Comparison of ENCODE assay signal across 12 cellular contexts in the genomic region with DNA sequence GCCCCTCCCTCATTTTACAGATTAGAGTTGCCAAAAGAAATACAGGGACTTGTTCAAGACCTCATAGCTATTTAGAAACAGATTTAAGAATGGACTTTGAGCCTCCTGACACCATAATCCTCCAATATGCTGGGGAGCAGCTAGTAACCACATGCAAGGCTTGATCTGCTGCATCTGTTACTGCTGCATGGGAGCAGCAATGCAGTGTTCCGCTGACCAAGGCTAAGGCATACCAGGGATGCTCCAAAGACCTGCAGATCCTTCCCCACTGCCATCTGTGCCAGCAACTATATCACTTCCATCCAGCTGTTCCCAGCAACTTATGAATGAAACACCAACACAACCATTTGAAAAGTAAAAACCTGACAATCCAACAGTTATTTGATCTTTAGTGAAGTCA.
DNase-seq lines count a peak whose midpoint lies in the region; ATAC-seq and TF ChIP-seq lines count a peak whose summit lies in the region.
"Had no signal": no experiment of that assay in that cellular context is flagged by ENCODE, and none has a peak within 500 bp of the region (broad histone marks: within the 10 kb centered on the region; RNA-seq: fewer than 3 reads in every experiment).

No MANE protein-coding gene starts in this region.

- H3K4ac ChIP-seq in trophoblast cell (ENCODE audit: low read depth, low read length), result no peak overlapping the region

- H3K79me1 ChIP-seq in trophoblast cell (ENCODE audit: low read length), result no peaks in the 10 kb centered on the region

- H3K9ac ChIP-seq in colonic mucosa (ENCODE audit: low read depth in 2 of 2, low read length in 2 of 2) (no peak overlapping the region), trophoblast cell (ENCODE audit: low read length) (no peak overlapping the region)

- H3K4me3 ChIP-seq in colonic mucosa (no peak overlapping the region), mucosa of descending colon (no peak overlapping the region), trophoblast cell (ENCODE audit: low read depth, low read length) (peak overlapping the region; percentile 54)
- H3K4me3 ChIP-seq: GM23338 had no signal

- no peak overlapping the region for H3K14ac ChIP-seq in trophoblast cell (ENCODE audit: low read length)

- no peak overlapping the region for H4K8ac ChIP-seq in trophoblast cell (ENCODE audit: low read depth, low read length)

- DNase-seq in DMS 273 (lab: John Stamatoyannopoulos, UW; ENCODE audit: unreplicated experiment) (peak; percentile 8), DMS 273 treated with DMSO at 0.1 percent for 48 hours (lab: John Stamatoyannopoulos, UW) (no peak), colonic mucosa (peak; percentile 52), mucosa of descending colon (peak in 2 of 3 donors; percentile 56 to 60), trophoblast cell (no peak)
- DNase-seq: Caco-2; CD8-positive, alpha-beta T cell had no signal

- H3K4me1 ChIP-seq in colonic mucosa (peaks cover 6% of the 10 kb centered on the region), mucosa of descending colon (ENCODE audit: low read depth) (peaks cover 19% of the 10 kb centered on the region), trophoblast cell (ENCODE audit: control insufficient read depth in 1 of 2, insufficient read depth in 2 of 2, low read length in 2 of 2) (no peaks in the 10 kb centered on the region)
- H3K4me1 ChIP-seq: Caco-2 had no signal

- no peak overlapping the region for H2BK12ac ChIP-seq in trophoblast cell (ENCODE audit: low read length)

- no peak overlapping the region for H3K4me2 ChIP-seq in trophoblast cell (ENCODE audit: low read length)
- H3K4me2 ChIP-seq: GM23338 had no signal

- no peak for TF ChIP-seq CTCF in colonic mucosa (IDR thresholded peaks at IDR 0.05)
- TF ChIP-seq CTCF in mucosa of descending colon (IDR thresholded peaks at IDR 0.05), result no peak

- H2BK5ac ChIP-seq in trophoblast cell (ENCODE audit: low read depth, low read length, poor library complexity), result no peak overlapping the region

- H3K23ac ChIP-seq in trophoblast cell (ENCODE audit: low read length), result no peak overlapping the region

- no peak overlapping the region for H2BK120ac ChIP-seq in trophoblast cell (ENCODE audit: insufficient read depth, low read length, poor library complexity)

- H3K9me3 ChIP-seq in colonic mucosa (no peaks in the 10 kb centered on the region), mucosa of descending colon (no peaks in the 10 kb centered on the region), trophoblast cell (ENCODE audit: insufficient read depth, low read depth, low read length) (peaks cover 1% of the 10 kb centered on the region)
- H3K9me3 ChIP-seq: Caco-2 had no signal

- H2AK5ac ChIP-seq in trophoblast cell (ENCODE audit: low read length), result no peak overlapping the region

- H3K27me3 ChIP-seq in colonic mucosa (no peaks in the 10 kb centered on the region), trophoblast cell (ENCODE audit: insufficient read depth, low read length) (no peaks in the 10 kb centered on the region)

- H4K12ac ChIP-seq in trophoblast cell (ENCODE audit: low read depth, low read length), result no peak overlapping the region

- peak overlapping the region; percentile 38 for H3K27ac ChIP-seq in colonic mucosa
- no peak overlapping the region for H3K27ac ChIP-seq in trophoblast cell (ENCODE audit: low read depth, low read length)
- H3K27ac ChIP-seq: 22Rv1 had no signal

- no CpG with 5 or more reads among the region's 1 CpG for WGBS in trophoblast cell (ENCODE audit: extremely low coverage, insufficient coverage, insufficient read length)

- no peaks in the 10 kb centered on the region for H3K79me2 ChIP-seq in trophoblast cell (ENCODE audit: control insufficient read depth, insufficient read depth, low read length, poor library complexity)

- no peak overlapping the region for H3K18ac ChIP-seq in trophoblast cell (ENCODE audit: low read length)

- H3K36me3 ChIP-seq in colonic mucosa (no peaks in the 10 kb centered on the region), mucosa of descending colon (ENCODE audit: low read depth) (no peaks in the 10 kb centered on the region), trophoblast cell (ENCODE audit: control insufficient read depth in 1 of 2, insufficient read depth in 2 of 2, low read length in 2 of 2) (no peaks in the 10 kb centered on the region)

- no peak overlapping the region for H4K91ac ChIP-seq in trophoblast cell (ENCODE audit: low read depth, low read length)

- intact Hi-C loops in colonic mucosa (cut with DNase I) (no loop called here), mucosa of descending colon (cut with DNase I, micrococcal nuclease) (no loop called here)

- ATAC-seq in mucosa of descending colon, result no peak
- ATAC-seq in GM21526 (IDR thresholded peaks at IDR 0.05; ENCODE audit: low FRiP score, unreplicated experiment), result no peak
- no peak for ATAC-seq in GM21737 (IDR thresholded peaks at IDR 0.05; ENCODE audit: unreplicated experiment)
- no peak for ATAC-seq in HG03045 (IDR thresholded peaks at IDR 0.05; ENCODE audit: unreplicated experiment)
- ATAC-seq: CD8-positive, alpha-beta T cell had no signal

- no peak overlapping the region for H2AFZ ChIP-seq in trophoblast cell (ENCODE audit: insufficient read depth, low read length, poor library complexity)
- H2AFZ ChIP-seq: GM23338 had no signal

Comparison
In these comparisons a context has a peak if more than half of its experiments do, and no peak if none do; other contexts are left out.
1. DNase-seq: peak in DMS 273 (single experiment), colonic mucosa (single experiment) and mucosa of descending colon (2 of 3); none in DMS 273 treated with DMSO at 0.1 percent for 48 hours (single experiment) and trophoblast cell (0 of 2).